In the genomic region with DNA sequence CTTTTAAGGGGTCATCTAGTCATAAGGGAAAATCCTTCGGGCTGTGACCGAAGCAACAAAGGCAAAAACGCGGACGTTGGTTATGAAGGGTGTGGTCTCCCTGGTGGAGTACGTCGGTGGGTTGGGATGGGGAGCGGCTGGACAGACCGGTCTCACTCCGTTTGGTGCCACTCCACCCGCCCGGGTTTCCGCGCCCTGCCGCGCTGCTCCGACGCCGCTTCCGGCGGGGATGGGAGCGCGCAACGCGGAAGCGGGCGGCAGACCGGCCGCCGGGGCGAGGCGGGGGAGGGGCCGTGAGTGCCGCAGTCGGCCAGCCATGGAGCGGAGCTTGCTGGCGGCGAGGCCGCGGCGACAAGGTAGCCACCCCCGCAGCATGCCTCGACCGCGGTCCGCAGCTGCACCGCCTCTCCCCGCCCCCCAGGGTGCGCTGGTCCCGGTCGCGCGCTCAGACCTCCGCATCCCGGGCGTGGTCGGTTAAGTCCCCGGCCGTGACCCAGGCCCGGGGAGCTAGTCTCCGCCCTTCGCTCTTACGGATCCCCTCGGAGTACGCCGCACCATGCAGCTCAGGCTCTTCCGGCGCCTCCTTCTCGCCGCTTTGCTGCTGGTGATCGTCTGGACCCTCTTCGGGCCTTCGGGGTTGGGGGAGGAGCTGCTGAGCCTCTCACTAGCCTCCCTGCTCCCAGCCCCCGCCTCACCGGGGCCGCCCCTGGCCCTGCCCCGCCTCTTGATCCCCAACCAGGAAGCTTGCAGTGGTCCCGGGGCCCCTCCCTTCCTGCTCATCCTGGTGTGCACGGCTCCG, we compare ENCODE assay signal across 9 cellular contexts. TPM values are rescaled to one million over a fixed set of nuclear protein-coding genes. Genes with fewer than 3 reads are reported as not detected.
DNase-seq lines count a peak whose midpoint lies in the region; ATAC-seq and TF ChIP-seq lines count a peak whose summit lies in the region.
"Had no signal": no experiment of that assay in that cellular context is flagged by ENCODE, and none has a peak within 500 bp of the region (broad histone marks: within the 10 kb centered on the region; RNA-seq: fewer than 3 reads in every experiment).

A gene with protein sequence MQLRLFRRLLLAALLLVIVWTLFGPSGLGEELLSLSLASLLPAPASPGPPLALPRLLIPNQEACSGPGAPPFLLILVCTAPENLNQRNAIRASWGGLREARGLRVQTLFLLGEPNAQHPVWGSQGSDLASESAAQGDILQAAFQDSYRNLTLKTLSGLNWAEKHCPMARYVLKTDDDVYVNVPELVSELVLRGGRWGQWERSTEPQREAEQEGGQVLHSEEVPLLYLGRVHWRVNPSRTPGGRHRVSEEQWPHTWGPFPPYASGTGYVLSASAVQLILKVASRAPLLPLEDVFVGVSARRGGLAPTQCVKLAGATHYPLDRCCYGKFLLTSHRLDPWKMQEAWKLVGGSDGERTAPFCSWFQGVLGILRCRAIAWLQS (plus strand): TSS at position 260 of the 799 bp plus-strand sequence. CDS start 297 bp downstream, at position 557.

- peak within 1 kb of the TSS; percentile 53 for H3K4me3 ChIP-seq in fibroblast of the aortic adventitia (ENCODE audit: low read depth, low read length)

- ATAC-seq in GM19328 (IDR thresholded peaks at IDR 0.05; ENCODE audit: unreplicated experiment) (peak; percentile 58), HG03521 (IDR thresholded peaks at IDR 0.05; ENCODE audit: unreplicated experiment) (peak; percentile 50)
- peak; percentile 82 to 87 for ATAC-seq in natural killer cell treated with Interleukin-12 subunit alpha and Interleukin-12 subunit beta and Interleukin-15 and Interleukin-18, amount 100 ng/mL, for 72 hours

- peak; percentile 86 for DNase-seq in CMK (ENCODE audit: low read depth)
- DNase-seq in RKO (ENCODE audit: low spot score) = peak; percentile 89
- DNase-seq in activated T-helper 9 cell treated with anti-CD3 and anti-CD28 coated beads, Interleukin-2, amount 50 U/mL, for 16 hours (ENCODE audit: low read depth) = peak; percentile 62
- DNase-seq in fibroblast of the aortic adventitia (ENCODE audit: low read depth) = peak; percentile 54
- peak; percentile 88 for DNase-seq in natural killer cell treated with Interleukin-12 subunit alpha and Interleukin-12 subunit beta and Interleukin-15 and Interleukin-18, amount 100 ng/mL, for 72 hours (ENCODE audit: low spot score)
- DNase-seq in substantia nigra (lab: John Stamatoyannopoulos, UW) = peak in 38 of 49 donors; percentile 21 to 87 (median 46)

- H3K4me1 Mint-ChIP-seq in natural killer cell treated with Interleukin-12 subunit alpha and Interleukin-12 subunit beta and Interleukin-15 and Interleukin-18, amount 100 ng/mL, for 72 hours (ENCODE audit: low read depth in 2 of 2) = peaks cover 48% of the 10 kb centered on the region in 2 donors

- peak within 1 kb of the TSS; percentile 87 to 97 for H3K27ac Mint-ChIP-seq in natural killer cell treated with Interleukin-12 subunit alpha and Interleukin-12 subunit beta and Interleukin-15 and Interleukin-18, amount 100 ng/mL, for 72 hours

- H3K36me3 Mint-ChIP-seq in natural killer cell treated with Interleukin-12 subunit alpha and Interleukin-12 subunit beta and Interleukin-15 and Interleukin-18, amount 100 ng/mL, for 72 hours = peaks cover 35% of the 10 kb centered on the region

- peak within 1 kb of the TSS; percentile 95 for H3K4me3 Mint-ChIP-seq in natural killer cell treated with Interleukin-12 subunit alpha and Interleukin-12 subunit beta and Interleukin-15 and Interleukin-18, amount 100 ng/mL, for 72 hours

- H3K27me3 Mint-ChIP-seq in natural killer cell treated with Interleukin-12 subunit alpha and Interleukin-12 subunit beta and Interleukin-15 and Interleukin-18, amount 100 ng/mL, for 72 hours = no peaks in the 10 kb centered on the region

- H3K27ac ChIP-seq in substantia nigra (ENCODE audit: low read depth, low read length, poor library complexity, severe bottlenecking) = peak within 1 kb of the TSS; percentile 58

- peak; percentile 47 for TF ChIP-seq CTCF in fibroblast of the aortic adventitia (IDR thresholded peaks at IDR 0.05; ENCODE audit: insufficient read depth, low read length)

- no peaks in the 10 kb centered on the region for H3K9me3 Mint-ChIP-seq in natural killer cell treated with Interleukin-12 subunit alpha and Interleukin-12 subunit beta and Interleukin-15 and Interleukin-18, amount 100 ng/mL, for 72 hours

RNA-seq across cellular contexts. Expression of the gene that starts here (rescaled TPM):
- 3.3 and 8.7 TPM in 2 replicates for total RNA-seq in fibroblast of the aortic adventitia (ENCODE audit: low replicate concordance)
- total RNA-seq in natural killer cell treated with Interleukin-12 subunit alpha and Interleukin-12 subunit beta and Interleukin-15 and Interleukin-18, amount 100 ng/mL, for 72 hours = 10 to 100 TPM; 10.1 to 11.2 TPM
- total RNA-seq: myocyte had no signal

Comparison
In these comparisons a context has a peak if more than half of its experiments do, and no peak if none do; other contexts are left out.
1. Peak in every context shown above with its lines: DNase-seq, ATAC-seq, H3K4me3 ChIP-seq and H3K27ac ChIP-seq.